1 cellular context compared by ENCODE assay signal in genomic region chr10:73810358-73810734, GRCh38.
TF ChIP-seq lines count a peak whose summit lies in the region.

No MANE protein-coding gene starts in this region.

TF ChIP-seq in HEK293T, 16 proteins besides CTCF, POLR2A, EP300 and RAD21:
- TF ChIP-seq SP1 (IDR thresholded peaks at IDR 0.05) (no peak), ARNT (IDR thresholded peaks at IDR 0.05) (no peak), ELF4 (IDR thresholded peaks at IDR 0.05) (no peak), TARDBP (IDR thresholded peaks at IDR 0.05) (no peak), FOXA1 (IDR thresholded peaks at IDR 0.05) (no peak), LEF1 (IDR thresholded peaks at IDR 0.05; ENCODE audit: borderline replicate concordance) (no peak), BHLHE40 (IDR thresholded peaks at IDR 0.05; ENCODE audit: borderline replicate concordance) (no peak), PKNOX1 (IDR thresholded peaks at IDR 0.05) (no peak), NFRKB (IDR thresholded peaks at IDR 0.05) (no peak)
